ENCODE assay signal across 20 cellular contexts in genomic region chr11:110738641-110739040, GRCh38. TPM values are rescaled to one million over a fixed set of nuclear protein-coding genes. Genes with fewer than 3 reads are reported as not detected.
DNase-seq lines count a peak whose midpoint lies in the region; ATAC-seq and TF ChIP-seq lines count a peak whose summit lies in the region.
"Had no signal": no experiment of that assay in that cellular context is flagged by ENCODE, and none has a peak within 500 bp of the region (broad histone marks: within the 10 kb centered on the region; RNA-seq: fewer than 3 reads in every experiment).

No MANE protein-coding gene starts in this region.

- H4K5ac ChIP-seq in mesendoderm (ENCODE audit: low read length) = no peak overlapping the region

- H3K9me3 ChIP-seq in endodermal cell (ENCODE audit: control insufficient read depth, low read length) = no peaks in the 10 kb centered on the region
- H3K9me3 ChIP-seq: A549, BLaER1, HAP-1, SJCRH30 had no signal

- H3K27ac ChIP-seq in endodermal cell (ENCODE audit: low read depth, low read length) (no peak overlapping the region), mesendoderm (ENCODE audit: low read depth, low read length) (no peak overlapping the region)
- H3K27ac ChIP-seq: A549, BLaER1, HL-60, SJCRH30 had no signal

- no peak overlapping the region for H3K23ac ChIP-seq in mesendoderm (ENCODE audit: low read length)

- H3K4me1 ChIP-seq in endodermal cell (ENCODE audit: control insufficient read depth, insufficient read depth, low read length) = peaks cover 3% of the 10 kb centered on the region
- no peaks in the 10 kb centered on the region for H3K4me1 ChIP-seq in mesendoderm (ENCODE audit: control insufficient read depth, low read depth, low read length)
- H3K4me1 ChIP-seq: A549, BLaER1, HAP-1, SJCRH30 had no signal

- no peaks in the 10 kb centered on the region for H3K36me3 Mint-ChIP-seq in endodermal cell (ENCODE audit: low read depth)
- H3K36me3 Mint-ChIP-seq: CD8-positive, alpha-beta T cell; IgD-negative memory B cell had no signal

- no peak overlapping the region for H4K8ac ChIP-seq in mesendoderm (ENCODE audit: low read depth, low read length)

- H3K4me1 Mint-ChIP-seq in endodermal cell = no peaks in the 10 kb centered on the region
- H3K4me1 Mint-ChIP-seq in stimulated activated naive CD8-positive, alpha-beta T cell treated with anti-CD3 and anti-CD28 coated beads, Interleukin-15, amount 100 ng/mL, for 72 hours = no peaks in the 10 kb centered on the region
- H3K4me1 Mint-ChIP-seq: IgD-negative memory B cell had no signal

- no peak overlapping the region for H3K56ac ChIP-seq in mesendoderm (ENCODE audit: low read length)

- no peaks in the 10 kb centered on the region for H3K79me2 ChIP-seq in mesendoderm (ENCODE audit: control insufficient read depth, insufficient read depth, low read length)

- DNase-seq in HT-29 (ENCODE audit: low spot score) (peak; percentile 11), OCI-M1 (lab: John Stamatoyannopoulos, UW) (peak; percentile 20), endodermal cell (no peak), mesendoderm (peak; percentile 2), H4 (ENCODE audit: low spot score) (no peak)
- DNase-seq in stimulated activated naive CD8-positive, alpha-beta T cell treated with anti-CD3 and anti-CD28 coated beads, Interleukin-15, amount 100 ng/mL, for 72 hours = no peak
- DNase-seq: Calu3; CD8-positive, alpha-beta T cell; Kasumi-1; NCI-H187; NCI-H2107; NCI-H524; NCI-H82; SJCRH30 had no signal

- H3K4me3 ChIP-seq in endodermal cell (ENCODE audit: low read length) (no peak overlapping the region), mesendoderm (ENCODE audit: low read length) (no peak overlapping the region)
- H3K4me3 ChIP-seq: A549, BLaER1, HAP-1, SJCRH30 had no signal

- H3K27me3 Mint-ChIP-seq in endodermal cell (ENCODE audit: insufficient read depth) = no peaks in the 10 kb centered on the region
- peaks cover 8% of the 10 kb centered on the region for H3K27me3 Mint-ChIP-seq in stimulated activated naive CD8-positive, alpha-beta T cell treated with anti-CD3 and anti-CD28 coated beads, Interleukin-15, amount 100 ng/mL, for 72 hours

- no peak overlapping the region for H3K18ac ChIP-seq in mesendoderm (ENCODE audit: low read length)

- no peak overlapping the region for H2BK5ac ChIP-seq in mesendoderm (ENCODE audit: low read length)

- H3K4ac ChIP-seq in mesendoderm (ENCODE audit: low read depth, low read length) = no peak overlapping the region

- no peak overlapping the region for H3K27ac Mint-ChIP-seq in endodermal cell
- H3K27ac Mint-ChIP-seq in stimulated activated naive CD8-positive, alpha-beta T cell treated with anti-CD3 and anti-CD28 coated beads, Interleukin-15, amount 100 ng/mL, for 72 hours = no peak overlapping the region
- H3K27ac Mint-ChIP-seq: CD8-positive, alpha-beta T cell; IgD-negative memory B cell had no signal

- H3K9ac ChIP-seq in endodermal cell (ENCODE audit: extremely low read depth, low read length, poor library complexity, severe bottlenecking) = no peak overlapping the region
- no peak overlapping the region for H3K9ac ChIP-seq in mesendoderm (ENCODE audit: low read length)
- H3K9ac ChIP-seq: BLaER1 had no signal

- H3K79me1 ChIP-seq in mesendoderm (ENCODE audit: low read length) = no peaks in the 10 kb centered on the region

- no peak overlapping the region for H2AK5ac ChIP-seq in mesendoderm (ENCODE audit: low read length)

- H3K27me3 ChIP-seq in endodermal cell (ENCODE audit: control insufficient read depth, insufficient read depth, low read length, poor library complexity, severe bottlenecking) (no peaks in the 10 kb centered on the region), mesendoderm (ENCODE audit: insufficient read depth, low read length, poor library complexity) (no peaks in the 10 kb centered on the region)
- H3K27me3 ChIP-seq: BLaER1, SJCRH30 had no signal

- H2BK120ac ChIP-seq in mesendoderm (ENCODE audit: low read depth, low read length) = no peak overlapping the region

- WGBS in endodermal cell (ENCODE audit: insufficient coverage in 1 of 2, insufficient read length in 1 of 2), 2 experiments = 87% methylated on average over 1 of the region's 1 CpG; no CpG with 5 or more reads in 1 of the 2 experiments
- no CpG with 5 or more reads among the region's 1 CpG for WGBS in mesendoderm (ENCODE audit: extremely low coverage, insufficient coverage, low lambda C conversion rate)

- H3K9me3 Mint-ChIP-seq in endodermal cell = no peaks in the 10 kb centered on the region
- H3K9me3 Mint-ChIP-seq in stimulated activated naive CD8-positive, alpha-beta T cell treated with anti-CD3 and anti-CD28 coated beads, Interleukin-15, amount 100 ng/mL, for 72 hours = no peaks in the 10 kb centered on the region
- H3K9me3 Mint-ChIP-seq: CD8-positive, alpha-beta T cell had no signal

- no peak overlapping the region for H3K4me2 ChIP-seq in mesendoderm (ENCODE audit: low read length)
- H3K4me2 ChIP-seq: A549, BLaER1 had no signal

- ATAC-seq in stimulated activated naive CD8-positive, alpha-beta T cell treated with anti-CD3 and anti-CD28 coated beads, Interleukin-15, amount 100 ng/mL, for 72 hours = no peak
- ATAC-seq in GM21723 (IDR thresholded peaks at IDR 0.05; ENCODE audit: unreplicated experiment) = no peak
- ATAC-seq: A549; CD8-positive, alpha-beta T cell had no signal

- TF ChIP-seq CTCF in endodermal cell (conservative IDR thresholded peaks at IDR 0.05) = peak; percentile 17

- H3K36me3 ChIP-seq in endodermal cell (ENCODE audit: control insufficient read depth, insufficient read depth, low read length) = no peaks in the 10 kb centered on the region
- H3K36me3 ChIP-seq in mesendoderm (ENCODE audit: control insufficient read depth, insufficient read depth, low read length) = no peaks in the 10 kb centered on the region
- H3K36me3 ChIP-seq: BLaER1, HAP-1, SJCRH30 had no signal

- no peak overlapping the region for H2BK15ac ChIP-seq in mesendoderm (replicated peaks; ENCODE audit: low read depth)

- no peak overlapping the region for H3K4me3 Mint-ChIP-seq in endodermal cell
- H3K4me3 Mint-ChIP-seq in stimulated activated naive CD8-positive, alpha-beta T cell treated with anti-CD3 and anti-CD28 coated beads, Interleukin-15, amount 100 ng/mL, for 72 hours = no peak overlapping the region
- H3K4me3 Mint-ChIP-seq: CD8-positive, alpha-beta T cell; IgD-negative memory B cell had no signal

RNA-seq across cellular contexts. Expression of gene ARHGAP20, which starts 26.4 kb away (rescaled TPM):
- not detected in 2 replicates for total RNA-seq in HT-29 (2014; rRNA removed; shearing (Covaris generic))
- total RNA-seq in endodermal cell = under 1 TPM; 0.15 to 0.27 TPM
- 0.21 TPM for polyA plus RNA-seq in endodermal cell (2013, experiment 1 of 2)
- 0.21 TPM for polyA plus RNA-seq in endodermal cell (2013, experiment 2 of 2)
- polyA plus RNA-seq in mesendoderm (2013, experiment 1 of 2) = 0.73 TPM
- 0.63 TPM for polyA plus RNA-seq in mesendoderm (2013, experiment 2 of 2)
- total RNA-seq in H4 (2014; rRNA removed; shearing (Covaris generic)) = 0.58 and 1.5 TPM in 2 replicates
- total RNA-seq: Calu3, SJCRH30 had no signal

Comparison
In these comparisons a context has a peak if more than half of its experiments do, and no peak if none do; other contexts are left out.
1. DNase-seq: peak in HT-29 (single experiment), OCI-M1 (single experiment) and mesendoderm (single experiment); none in endodermal cell (single experiment), stimulated activated naive CD8-positive, alpha-beta T cell treated with anti-CD3 and anti-CD28 coated beads, Interleukin-15, amount 100 ng/mL, for 72 hours (0 of 2) and H4 (single experiment).